ENCODE assay signal across 15 cellular contexts in the genomic region with DNA sequence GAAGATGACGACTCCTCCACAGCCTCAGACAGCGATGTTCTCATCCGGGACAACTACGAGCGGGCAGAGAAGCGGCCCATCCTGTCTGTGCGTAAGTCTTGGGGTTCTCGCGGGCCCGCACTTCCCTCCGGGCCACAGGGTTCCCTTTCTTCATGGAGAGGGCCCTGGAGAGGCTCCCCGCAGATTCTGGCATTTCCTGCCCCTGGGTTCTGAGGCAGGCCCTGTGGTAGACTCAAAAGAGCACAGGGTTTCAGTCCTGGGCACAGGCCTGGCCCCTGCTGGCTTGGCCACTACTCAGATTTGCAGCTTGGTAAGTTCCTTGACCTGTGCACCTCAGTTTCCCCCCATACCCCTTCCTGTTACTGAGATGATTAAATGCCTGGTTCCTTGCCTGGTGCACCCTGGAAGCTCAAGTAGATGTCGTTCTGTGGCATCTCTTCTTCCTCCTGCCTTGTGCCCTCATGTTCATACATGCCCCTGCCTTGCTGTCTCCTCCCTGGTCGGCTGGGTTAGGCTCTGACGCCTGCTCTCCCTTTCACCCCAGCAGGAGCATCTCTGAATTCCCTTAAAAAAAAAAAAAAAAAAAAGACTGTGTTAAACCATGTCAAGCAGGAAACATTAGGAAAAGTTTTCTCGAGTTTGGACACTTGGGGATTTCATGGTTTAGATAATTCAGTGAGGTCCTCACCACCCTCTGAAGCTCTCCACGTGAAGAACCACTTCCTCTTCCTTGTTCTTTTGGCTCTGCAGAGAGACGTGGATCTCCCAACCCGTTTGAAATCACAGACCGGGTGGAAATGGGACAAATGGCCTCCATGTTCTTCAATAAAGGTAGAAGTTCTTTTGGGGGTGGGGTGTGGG. TPM values are rescaled to one million over a fixed set of nuclear protein-coding genes. Genes with fewer than 3 reads are reported as not detected.
DNase-seq lines count a peak whose midpoint lies in the region; ATAC-seq and TF ChIP-seq lines count a peak whose summit lies in the region.
"Had no signal": no experiment of that assay in that cellular context is flagged by ENCODE, and none has a peak within 500 bp of the region (broad histone marks: within the 10 kb centered on the region; RNA-seq: fewer than 3 reads in every experiment).

No MANE protein-coding gene starts in this region.

- no peak overlapping the region for H3K4me3 Mint-ChIP-seq in GM23338
- peak overlapping the region; percentile 70 for H3K4me3 Mint-ChIP-seq in T-helper 17 cell
- H3K4me3 Mint-ChIP-seq: brain, mesothelial cell of epicardium had no signal

- peaks cover 48% of the 10 kb centered on the region for H3K36me3 Mint-ChIP-seq in GM23338 (ENCODE audit: low read depth)
- peaks cover 4% of the 10 kb centered on the region for H3K36me3 Mint-ChIP-seq in T-helper 17 cell (ENCODE audit: low read depth)

- H3K4me1 ChIP-seq in BLaER1 treated with 17β-estradiol and CSF1 and Interleukin-3, amounts not matched to agents 10 nM and 100 nM = peaks cover 30 to 63% (median 45%) of the 10 kb centered on the region in 10 experiments
- H3K4me1 ChIP-seq in GM23338 (ENCODE audit: insufficient read depth) = no peaks in the 10 kb centered on the region

- peak overlapping the region in 10 of 11 experiments; percentile 14 to 44 (median 28); a peak in 7 of 22 replicates for H3K9ac ChIP-seq in BLaER1 treated with 17β-estradiol and CSF1 and Interleukin-3, amounts not matched to agents 10 nM and 100 nM

- peak overlapping the region in 8 of 11 experiments; percentile 17 to 61 (median 48); a peak in 17 of 22 replicates for H3K27ac ChIP-seq in BLaER1 treated with 17β-estradiol and CSF1 and Interleukin-3, amounts not matched to agents 10 nM and 100 nM
- H3K27ac ChIP-seq in GM23338 (ENCODE audit: low read depth) = no peak overlapping the region
- H3K27ac ChIP-seq in WERI-Rb-1 = no peak overlapping the region
- H3K27ac ChIP-seq: esophagus muscularis mucosa, sigmoid colon had no signal

- TF ChIP-seq CTCF in GM23338 (conservative IDR thresholded peaks at IDR 0.05; ENCODE audit: low read depth in 2 of 2) = no peak
- no peak for TF ChIP-seq CTCF in omental fat pad (IDR thresholded peaks at IDR 0.05)
- TF ChIP-seq CTCF in WERI-Rb-1 (IDR thresholded peaks at IDR 0.05; ENCODE audit: low read depth, low read length) = no peak

- H3K27me3 Mint-ChIP-seq in GM23338 (ENCODE audit: insufficient read depth, low read depth, poor library complexity) = peaks cover 3% of the 10 kb centered on the region
- no peaks in the 10 kb centered on the region for H3K27me3 Mint-ChIP-seq in T-helper 17 cell
- H3K27me3 Mint-ChIP-seq: brain had no signal

- peaks cover 0 to 62% (median 30%) of the 10 kb centered on the region in 11 experiments; a peak in 18 of 22 replicates for H4K20me1 ChIP-seq in BLaER1 treated with 17β-estradiol and CSF1 and Interleukin-3, amounts not matched to agents 10 nM and 100 nM
- H4K20me1 ChIP-seq in GM23338 (replicated peaks; ENCODE audit: insufficient read depth) = peaks cover 6% of the 10 kb centered on the region; the same call in 1 of the 2 replicates

- H3K27ac Mint-ChIP-seq in GM23338 = no peak overlapping the region
- H3K27ac Mint-ChIP-seq in T-helper 17 cell = peak overlapping the region; percentile 83
- H3K27ac Mint-ChIP-seq: mesothelial cell of epicardium had no signal

- H3F3A ChIP-seq in GM23338 (replicated peaks; ENCODE audit: low read depth) = no peaks in the 10 kb centered on the region

- no peaks in the 10 kb centered on the region for H3K9me2 ChIP-seq in GM23338 (ENCODE audit: insufficient read depth)

- H3K9me3 Mint-ChIP-seq in GM23338 = no peaks in the 10 kb centered on the region
- H3K9me3 Mint-ChIP-seq: brain, mesothelial cell of epicardium had no signal

- H3K27me3 ChIP-seq in BLaER1 treated with 17β-estradiol and CSF1 and Interleukin-3, amounts not matched to agents 10 nM and 100 nM = no peaks in the 10 kb centered on the region
- H3K27me3 ChIP-seq in GM23338 (ENCODE audit: insufficient read depth) (no peaks in the 10 kb centered on the region), WERI-Rb-1 (ENCODE audit: insufficient read depth, low read depth, severe bottlenecking) (no peaks in the 10 kb centered on the region)
- H3K27me3 ChIP-seq: esophagus muscularis mucosa, heart left ventricle, sigmoid colon had no signal

- peak overlapping the region in 1 of 10 experiments; percentile 13; a peak in 1 of 20 replicates for H3K4me3 ChIP-seq in BLaER1 treated with 17β-estradiol and CSF1 and Interleukin-3, amounts not matched to agents 10 nM and 100 nM
- H3K4me3 ChIP-seq in GM23338 = no peak overlapping the region
- no peak overlapping the region for H3K4me3 ChIP-seq in WERI-Rb-1 (ENCODE audit: low read depth, low read length)
- H3K4me3 ChIP-seq: esophagus muscularis mucosa, heart left ventricle, sigmoid colon had no signal

- peaks cover 6% of the 10 kb centered on the region; the same call in 2 of the 3 replicates for H3K4me1 Mint-ChIP-seq in GM23338
- peaks cover 24% of the 10 kb centered on the region for H3K4me1 Mint-ChIP-seq in T-helper 17 cell

- peak overlapping the region; percentile 62 to 89 (median 75) for H3K4me2 ChIP-seq in BLaER1 treated with 17β-estradiol and CSF1 and Interleukin-3, amounts not matched to agents 10 nM and 100 nM
- no peak overlapping the region for H3K4me2 ChIP-seq in GM23338

- no peak overlapping the region for H2AFZ ChIP-seq in GM23338

- H3K79me2 ChIP-seq in GM23338 (replicated peaks; ENCODE audit: insufficient read depth) = no peaks in the 10 kb centered on the region

- no peak for ATAC-seq in GM23338
- no peak for ATAC-seq in T-helper 17 cell
- peak; percentile 60 for ATAC-seq in esophagus mucosa
- ATAC-seq in omental fat pad (ENCODE audit: low FRiP score) = no peak
- ATAC-seq in HG02885 (IDR thresholded peaks at IDR 0.05; ENCODE audit: poor library complexity, unreplicated experiment) = no peak

- H3K36me3 ChIP-seq in BLaER1 treated with 17β-estradiol and CSF1 and Interleukin-3, amounts not matched to agents 10 nM and 100 nM = peaks cover 24 to 94% (median 69%) of the 10 kb centered on the region in 11 experiments
- no peaks in the 10 kb centered on the region; the same call in 1 of the 2 replicates for H3K36me3 ChIP-seq in GM23338 (ENCODE audit: insufficient read depth)
- H3K36me3 ChIP-seq in WERI-Rb-1 = peaks cover 56% of the 10 kb centered on the region

- H3K9me3 ChIP-seq in BLaER1 treated with 17β-estradiol and CSF1 and Interleukin-3, amounts not matched to agents 10 nM and 100 nM (replicated peaks in 1 of 11) = no peaks in the 10 kb centered on the region
- H3K9me3 ChIP-seq in T-helper 17 cell (ENCODE audit: control insufficient read depth, low read length, poor library complexity, severe bottlenecking) (no peaks in the 10 kb centered on the region), WERI-Rb-1 (ENCODE audit: severe bottlenecking) (no peaks in the 10 kb centered on the region)
- H3K9me3 ChIP-seq: esophagus muscularis mucosa, heart left ventricle, sigmoid colon had no signal

- DNase-seq in GM23338 (ENCODE audit: low spot score) = peak; percentile 22
- DNase-seq in T-helper 17 cell = no peak
- no peak for DNase-seq in omental fat pad (ENCODE audit: low spot score)
- no peak for DNase-seq in WERI-Rb-1
- DNase-seq: activated CD4-positive, alpha-beta T cell treated with anti-CD3 and anti-CD28 coated beads, Interleukin-2, amount 50 U/mL, for 1 hour; GOT3; heart left ventricle; sigmoid colon; stimulated activated CD4-positive, alpha-beta T cell treated with anti-CD3 and anti-CD28 coated beads, Interleukin-2, amount 100 ng/mL, for 24 hours had no signal

TF ChIP-seq in GM23338, 12 proteins besides CTCF, POLR2A, EP300 and RAD21 (continues in another document):
- TF ChIP-seq ETS1 (IDR thresholded peaks at IDR 0.05) = no peak
- TF ChIP-seq JUNB (IDR thresholded peaks at IDR 0.05; ENCODE audit: unreplicated experiment) = no peak

RNA-seq across cellular contexts. Expression of gene NAT9, which starts 14.3 kb away (rescaled TPM):
- 37.5 and 62.1 TPM in 2 replicates for total RNA-seq in GM23338 (2014; rRNA removed; shearing (Covaris generic))
- polyA plus RNA-seq in GM23338 (2016; fragmentation: Nextera tagmentation; extraction: Ambion mirVana) = 30.7 and 37.3 TPM in 2 replicates
- total RNA-seq in T-helper 17 cell = 10 to 100 TPM; 32.3 to 32.8 TPM
- 14.6 TPM for total RNA-seq in esophagus mucosa
- total RNA-seq in omental fat pad = 10 to 100 TPM; 15.1 to 35.9 (median 24.2) TPM

RNA-seq across cellular contexts. Expression of gene NHERF1, which starts 42.0 kb away (rescaled TPM):
- total RNA-seq in GM23338 (2014; rRNA removed; shearing (Covaris generic)) = 85.8 and 100 TPM in 2 replicates
- polyA plus RNA-seq in GM23338 (2016; fragmentation: Nextera tagmentation; extraction: Ambion mirVana) = 48.8 and 49.3 TPM in 2 replicates
- 100 to 1,000 TPM; 130 to 132 TPM for total RNA-seq in T-helper 17 cell
- 297 TPM for total RNA-seq in esophagus mucosa
- 10 to 100 TPM; 18.0 to 51.7 (median 21.8) TPM for total RNA-seq in omental fat pad

RNA-seq across cellular contexts. Expression of gene RAB37, which starts 53.4 kb away (rescaled TPM):
- total RNA-seq in GM23338 (2014; rRNA removed; shearing (Covaris generic)) = 3.4 and 5.2 TPM in 2 replicates
- 3.3 and 3.6 TPM in 2 replicates for polyA plus RNA-seq in GM23338 (2016; fragmentation: Nextera tagmentation; extraction: Ambion mirVana)
- total RNA-seq in T-helper 17 cell (10 to 100 TPM; 41.4 to 83.3 TPM), esophagus mucosa (0.96 TPM), omental fat pad (1 to 10 TPM in 2 of 4 donors, under 1 TPM in 2; 0.48 to 3.0 (median 1.4) TPM)

Comparison
In these comparisons a context has a peak if more than half of its experiments do, and no peak if none do; other contexts are left out.
1. H3K27ac ChIP-seq: peak in BLaER1 treated with 17β-estradiol and CSF1 and Interleukin-3, amounts not matched to agents 10 nM and 100 nM (8 of 11); none in GM23338 (single experiment) and WERI-Rb-1 (single experiment).